ENCODE assay signal across 8 cellular contexts in genomic region chr12:90501412-90501811, GRCh38.
"Had no signal": no experiment of that assay in that cellular context is flagged by ENCODE, and none has a peak within 500 bp of the region (broad histone marks: within the 10 kb centered on the region; RNA-seq: fewer than 3 reads in every experiment).

No MANE protein-coding gene starts in this region.

- ATAC-seq: GM12878 had no signal

- DNase-seq: GDM1, GF-D8 had no signal

- H3K4me3 ChIP-seq: GM12878 had no signal

- FAIRE-seq: G401.6, GM12878, GM12891, GM12892, GM18507, GM19239 had no signal
